In genomic region chr14:90816686-90817436, GRCh38 we compare ENCODE assay signal across 7 cellular contexts. TPM values are rescaled to one million over a fixed set of nuclear protein-coding genes. Genes with fewer than 3 reads are reported as not detected.
DNase-seq lines count a peak whose midpoint lies in the region; ATAC-seq and TF ChIP-seq lines count a peak whose summit lies in the region.

No MANE protein-coding gene starts in this region.

- H3K4me3 Mint-ChIP-seq in HFFc6: peak overlapping the region; percentile 36; the same call in 1 of the 2 replicates
- peak overlapping the region; percentile 62 for H3K4me3 Mint-ChIP-seq in activated T-helper 2 cell treated with anti-CD3 and anti-CD28 coated beads, Interferon-gamma antibody, Interleukin-2, Interleukin-4, amounts not matched to agents 10 μg/mL and 5 μg/mL and 100 μg/mL, durations not matched to agents 14 hours and 24 hours and 36 hours (ENCODE audit: low read depth)

- H3K4me3 ChIP-seq in iPS-11a (ENCODE audit: low read depth, low read length) (peak overlapping the region; percentile 34), skeletal muscle satellite cell (ENCODE audit: low read length) (peak overlapping the region; percentile 35)

- peak overlapping the region; percentile 42 for H3K4me2 ChIP-seq in skeletal muscle satellite cell (ENCODE audit: low read length)

- no peaks in the 10 kb centered on the region; the same call in 1 of the 2 replicates for H3K9me3 Mint-ChIP-seq in HFFc6
- H3K9me3 Mint-ChIP-seq in activated T-helper 2 cell treated with anti-CD3 and anti-CD28 coated beads, Interferon-gamma antibody, Interleukin-2, Interleukin-4, amounts not matched to agents 10 μg/mL and 5 μg/mL and 100 μg/mL, durations not matched to agents 14 hours and 24 hours and 36 hours: no peaks in the 10 kb centered on the region

- intact Hi-C loops in activated T-helper 2 cell treated with anti-CD3 and anti-CD28 coated beads, Interferon-gamma antibody, Interleukin-2, Interleukin-4, amounts not matched to agents 10 μg/mL and 5 μg/mL and 100 μg/mL, durations not matched to agents 14 hours and 24 hours and 36 hours (cut with micrococcal nuclease): no loop called here

- no peaks in the 10 kb centered on the region for H3K27me3 ChIP-seq in skeletal muscle satellite cell (ENCODE audit: control insufficient read depth, insufficient read depth, low read length)

- H3K36me3 Mint-ChIP-seq in HFFc6 (ENCODE audit: low read depth): no peaks in the 10 kb centered on the region
- H3K36me3 Mint-ChIP-seq in activated T-helper 2 cell treated with anti-CD3 and anti-CD28 coated beads, Interferon-gamma antibody, Interleukin-2, Interleukin-4, amounts not matched to agents 10 μg/mL and 5 μg/mL and 100 μg/mL, durations not matched to agents 14 hours and 24 hours and 36 hours (ENCODE audit: low read depth): no peaks in the 10 kb centered on the region

- peak; percentile 44; the same call in 1 of the 2 replicates for TF ChIP-seq CTCF in HFFc6 (IDR thresholded peaks at IDR 0.05)

- no peak overlapping the region for H3K9ac ChIP-seq in skeletal muscle satellite cell (ENCODE audit: low read depth, low read length)

- peaks cover 10% of the 10 kb centered on the region for H3K4me1 Mint-ChIP-seq in HFFc6 (ENCODE audit: low read depth)
- H3K4me1 Mint-ChIP-seq in activated T-helper 2 cell treated with anti-CD3 and anti-CD28 coated beads, Interferon-gamma antibody, Interleukin-2, Interleukin-4, amounts not matched to agents 10 μg/mL and 5 μg/mL and 100 μg/mL, durations not matched to agents 14 hours and 24 hours and 36 hours (ENCODE audit: low read depth): peaks cover 12% of the 10 kb centered on the region

- DNase-seq in HFFc6 (no peak), mucosa of gallbladder (ENCODE audit: low spot score) (no peak)
- DNase-seq in activated T-helper 2 cell treated with anti-CD3 and anti-CD28 coated beads, Interferon-gamma antibody, Interleukin-2, Interleukin-4, amounts not matched to agents 10 μg/mL and 5 μg/mL and 100 μg/mL, durations not matched to agents 14 hours and 24 hours and 36 hours (ENCODE audit: low spot score): no peak

- H3K36me3 ChIP-seq in skeletal muscle satellite cell (ENCODE audit: insufficient read depth, low read length): no peaks in the 10 kb centered on the region

- no peak overlapping the region for H3K27ac Mint-ChIP-seq in HFFc6
- no peak overlapping the region for H3K27ac Mint-ChIP-seq in activated T-helper 2 cell treated with anti-CD3 and anti-CD28 coated beads, Interferon-gamma antibody, Interleukin-2, Interleukin-4, amounts not matched to agents 10 μg/mL and 5 μg/mL and 100 μg/mL, durations not matched to agents 14 hours and 24 hours and 36 hours

- H3K27me3 Mint-ChIP-seq in HFFc6 (ENCODE audit: insufficient read depth): peaks cover 12% of the 10 kb centered on the region
- peaks cover 43% of the 10 kb centered on the region for H3K27me3 Mint-ChIP-seq in activated T-helper 2 cell treated with anti-CD3 and anti-CD28 coated beads, Interferon-gamma antibody, Interleukin-2, Interleukin-4, amounts not matched to agents 10 μg/mL and 5 μg/mL and 100 μg/mL, durations not matched to agents 14 hours and 24 hours and 36 hours (ENCODE audit: low read depth)

- H3K4me1 ChIP-seq in skeletal muscle satellite cell (ENCODE audit: control insufficient read depth, insufficient read depth, low read length): peaks cover 13% of the 10 kb centered on the region

- H3K9me3 ChIP-seq in skeletal muscle satellite cell (replicated peaks; ENCODE audit: low read length): no peaks in the 10 kb centered on the region

- no peak for ATAC-seq in GM18867 (IDR thresholded peaks at IDR 0.05; ENCODE audit: unreplicated experiment)
- no peak for ATAC-seq in HG03280 (IDR thresholded peaks at IDR 0.05; ENCODE audit: unreplicated experiment)

RNA-seq across cellular contexts. Expression of gene TTC7B, which starts 0.6 kb away (rescaled TPM):
- total RNA-seq in HFFc6 (2021; fragmentation: NEBNext Ultra II Directional; extraction: Animal tissue kit (Norgen Biotek cat#: 25700)): 10 to 100 TPM; 34.6 to 46.9 (median 40.9) TPM
- total RNA-seq in activated T-helper 2 cell treated with anti-CD3 and anti-CD28 coated beads, Interferon-gamma antibody, Interleukin-2, Interleukin-4, amounts not matched to agents 10 μg/mL and 5 μg/mL and 100 μg/mL, durations not matched to agents 14 hours and 24 hours and 36 hours: 6.1 and 7.7 TPM in 2 replicates
- total RNA-seq in skeletal muscle satellite cell (2012; rRNA removed): 9.4 and 16.5 TPM in 2 replicates
- total RNA-seq in mucosa of gallbladder: 31.5 TPM
